In the genomic region with DNA sequence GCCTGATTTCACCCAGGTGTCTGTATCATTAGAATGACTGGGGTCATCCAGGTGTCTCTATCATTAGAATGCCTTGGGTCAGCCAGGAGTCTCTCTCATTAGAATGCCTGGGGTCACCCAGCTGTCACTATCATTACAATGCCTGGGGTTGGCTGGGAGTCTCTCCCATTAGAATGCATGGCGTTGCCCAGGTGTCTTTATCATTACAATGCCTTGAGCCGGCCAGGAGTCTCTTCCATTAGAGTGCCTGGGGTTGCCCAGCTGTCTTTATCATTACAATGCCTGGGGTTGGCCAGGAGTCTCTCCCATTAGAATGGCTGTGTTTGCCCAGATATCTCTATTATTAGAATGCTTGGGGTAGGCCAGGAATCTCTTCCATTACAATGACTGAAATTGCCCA, we compare ENCODE assay signal across 24 cellular contexts.
"Had no signal": no experiment of that assay in that cellular context is flagged by ENCODE, and none has a peak within 500 bp of the region (broad histone marks: within the 10 kb centered on the region; RNA-seq: fewer than 3 reads in every experiment).

No MANE protein-coding gene starts in this region.

- H3K9me3 Mint-ChIP-seq: effector memory CD8-positive, alpha-beta T cell; memory B cell; natural killer cell treated with Interleukin-12 subunit alpha and Interleukin-12 subunit beta and Interleukin-15 and Interleukin-18, amount 100 ng/mL, for 72 hours; stimulated activated naive CD8-positive, alpha-beta T cell treated with anti-CD3 and anti-CD28 coated beads, Interleukin-15, Interleukin-2, amounts not matched to agents 100 ng/mL and 50 ng/mL, for 24 hours had no signal

- H3K9me3 ChIP-seq: lower lobe of right lung, mucosa of descending colon, neutrophil, pancreas, sigmoid colon, transverse colon, vagina had no signal

- DNase-seq: cortex of kidney; effector memory CD8-positive, alpha-beta T cell; hypothalamus; left ventricle myocardium superior; lower lobe of right lung; mucosa of descending colon; naive B cell; sigmoid colon; stimulated activated CD4-positive, alpha-beta T cell treated with anti-CD3 and anti-CD28 coated beads, Interleukin-15, amount 100 ng/mL, for 24 hours; stimulated activated CD4-positive, alpha-beta T cell treated with anti-CD3 and anti-CD28 coated beads, Interleukin-2, amount 100 ng/mL, for 48 hours; stimulated activated naive B cell treated with anti-CD40 and anti-IgM and Interleukin-4, amounts not matched to agents 10 μg/mL and 1 μg/mL and 100 μg/mL, for 72 hours; transverse colon had no signal

- H3K4me1 ChIP-seq: lower lobe of right lung, pancreas, sigmoid colon, transverse colon, vagina had no signal

- H3K36me3 Mint-ChIP-seq: memory B cell; mesothelial cell of epicardium; naive B cell; natural killer cell treated with Interleukin-12 subunit alpha and Interleukin-12 subunit beta and Interleukin-15 and Interleukin-18, amount 100 ng/mL, for 72 hours; stimulated activated naive B cell treated with anti-CD40 and anti-IgM and Interleukin-4, amounts not matched to agents 10 μg/mL and 1 μg/mL and 100 μg/mL, for 72 hours had no signal

- H3K27ac ChIP-seq: lower lobe of right lung, neutrophil, pancreas, sigmoid colon, skin epidermis, transverse colon, vagina had no signal

- H3K27ac Mint-ChIP-seq: effector memory CD8-positive, alpha-beta T cell; memory B cell; mesothelial cell of epicardium; natural killer cell treated with Interleukin-12 subunit alpha and Interleukin-12 subunit beta and Interleukin-15 and Interleukin-18, amount 100 ng/mL, for 72 hours; progenitor cell of endocrine pancreas; stimulated activated naive B cell treated with anti-CD40 and anti-IgM and Interleukin-4, amounts not matched to agents 10 μg/mL and 1 μg/mL and 100 μg/mL, for 72 hours; stimulated activated naive CD8-positive, alpha-beta T cell treated with anti-CD3 and anti-CD28 coated beads, Interleukin-15, Interleukin-2, amounts not matched to agents 100 ng/mL and 50 ng/mL, for 24 hours had no signal

- FAIRE-seq: frontal cortex, keratinocyte, pancreas had no signal

- ATAC-seq: effector memory CD8-positive, alpha-beta T cell; left ventricle myocardium superior; lower lobe of right lung; mucosa of descending colon; natural killer cell treated with Interleukin-12 subunit alpha and Interleukin-12 subunit beta and Interleukin-15 and Interleukin-18, amount 100 ng/mL, for 72 hours; pancreas; stimulated activated naive B cell treated with anti-CD40 and anti-IgM and Interleukin-4, amounts not matched to agents 10 μg/mL and 1 μg/mL and 100 μg/mL, for 72 hours had no signal

- H3K4me1 Mint-ChIP-seq: memory B cell; mesothelial cell of epicardium; neural crest cell; stimulated activated naive B cell treated with anti-CD40 and anti-IgM and Interleukin-4, amounts not matched to agents 10 μg/mL and 1 μg/mL and 100 μg/mL, for 72 hours had no signal

- H3K4me3 Mint-ChIP-seq: effector memory CD8-positive, alpha-beta T cell; memory B cell; mesothelial cell of epicardium; naive B cell; natural killer cell treated with Interleukin-12 subunit alpha and Interleukin-12 subunit beta and Interleukin-15 and Interleukin-18, amount 100 ng/mL, for 72 hours; neural crest cell; stimulated activated naive B cell treated with anti-CD40 and anti-IgM and Interleukin-4, amounts not matched to agents 10 μg/mL and 1 μg/mL and 100 μg/mL, for 72 hours; stimulated activated naive CD8-positive, alpha-beta T cell treated with anti-CD3 and anti-CD28 coated beads, Interleukin-15, Interleukin-2, amounts not matched to agents 100 ng/mL and 50 ng/mL, for 24 hours had no signal

- H3K4me3 ChIP-seq: lower lobe of right lung, mucosa of descending colon, pancreas, sigmoid colon, skin epidermis, transverse colon, vagina had no signal

- H3K27me3 ChIP-seq: neutrophil, pancreas, vagina had no signal

- H3K36me3 ChIP-seq: lower lobe of right lung, neutrophil, pancreas, sigmoid colon, transverse colon, vagina had no signal
